Comparison of ENCODE assay signal across 6 cellular contexts in genomic region chr7:99379693-99380031, GRCh38. TPM values are rescaled to one million over a fixed set of nuclear protein-coding genes. Genes with fewer than 3 reads are reported as not detected.
A peak's percentile ranks its signal among the peaks of the same experiment; 100 is the strongest.
DNase-seq lines count a peak whose midpoint lies in the region; ATAC-seq and TF ChIP-seq lines count a peak whose summit lies in the region.
"Not testable (repeated sequence)": the region's sequence is repeated elsewhere in the genome, so short reads cannot be mapped to it uniquely, and the experiment has no call there.

No MANE protein-coding gene starts in this region.

- H3K9me3 Mint-ChIP-seq in CD14-positive monocyte; activated naive CD8-positive, alpha-beta T cell treated with anti-CD3 and anti-CD28 coated beads, Interleukin-2, amount 50 U/mL, for 24 hours; stimulated activated naive CD8-positive, alpha-beta T cell treated with anti-CD3 and anti-CD28 coated beads, Interleukin-15, amount 100 ng/mL, for 72 hours: not testable (repeated sequence)

- H3K27ac ChIP-seq in OCI-LY7 (ENCODE audit: low read depth, low read length, poor library complexity, severe bottlenecking) (peak overlapping the region; percentile 96), muscle layer of colon (ENCODE audit: low read depth, low read length) (peak overlapping the region; percentile 77)

- H3K4me2 ChIP-seq in OCI-LY7 (ENCODE audit: low read length) = peak overlapping the region; percentile 90

- peaks cover 68% of the 10 kb centered on the region for H3K79me2 ChIP-seq in OCI-LY7 (ENCODE audit: insufficient read depth, low read depth, low read length)

- not testable (repeated sequence) for H2AFZ ChIP-seq in OCI-LY7 (ENCODE audit: low read length)

- DNase-seq in CD14-positive monocyte (ENCODE audit: low spot score); OCI-LY7 (ENCODE audit: low spot score); activated naive CD8-positive, alpha-beta T cell treated with anti-CD3 and anti-CD28 coated beads, Interleukin-2, amount 50 U/mL, for 24 hours; fibroblast of mammary gland (ENCODE audit: low read depth); stimulated activated naive CD8-positive, alpha-beta T cell treated with anti-CD3 and anti-CD28 coated beads, Interleukin-15, amount 100 ng/mL, for 72 hours: not testable (repeated sequence)

- H3K4me1 ChIP-seq in OCI-LY7 (ENCODE audit: insufficient read depth, low read length, poor library complexity, severe bottlenecking) (peaks cover 54% of the 10 kb centered on the region), muscle layer of colon (ENCODE audit: insufficient read depth, low read length) (peaks cover 34% of the 10 kb centered on the region)

- CTCF ChIA-PET in OCI-LY7 (lab: Charles Lee; ENCODE audit: unreplicated experiment) = not testable (repeated sequence)

- TF ChIP-seq CTCF in CD14-positive monocyte (IDR thresholded peaks at IDR 0.05); OCI-LY7 (conservative IDR thresholded peaks at IDR 0.05; ENCODE audit: low read length); fibroblast of mammary gland (conservative IDR thresholded peaks at IDR 0.05; ENCODE audit: control insufficient read depth, insufficient read depth, low read depth, low read length): not testable (repeated sequence)

- H3K4me1 Mint-ChIP-seq in CD14-positive monocyte = peaks cover 71% of the 10 kb centered on the region
- H3K4me1 Mint-ChIP-seq in activated naive CD8-positive, alpha-beta T cell treated with anti-CD3 and anti-CD28 coated beads, Interleukin-2, amount 50 U/mL, for 24 hours = peaks cover 72% of the 10 kb centered on the region
- peaks cover 78% of the 10 kb centered on the region for H3K4me1 Mint-ChIP-seq in stimulated activated naive CD8-positive, alpha-beta T cell treated with anti-CD3 and anti-CD28 coated beads, Interleukin-15, amount 100 ng/mL, for 72 hours

- H3K36me3 ChIP-seq in OCI-LY7 (ENCODE audit: insufficient read depth, low read length) = peaks cover 44% of the 10 kb centered on the region
- not testable (repeated sequence) for H3K36me3 ChIP-seq in muscle layer of colon (ENCODE audit: insufficient read depth, low read length)

- not testable (repeated sequence) for H3K9me2 ChIP-seq in OCI-LY7 (ENCODE audit: insufficient read depth, low read length)

- BruUV-seq in OCI-LY7 (replicated peaks; lab: Mats Ljungman, UMichigan) = not testable (repeated sequence)

- not testable (repeated sequence) for H4K20me1 ChIP-seq in OCI-LY7 (ENCODE audit: insufficient read depth, low read length)

- H3K27ac Mint-ChIP-seq in CD14-positive monocyte = peak overlapping the region; percentile 97 to 100 (median 99)
- H3K27ac Mint-ChIP-seq in activated naive CD8-positive, alpha-beta T cell treated with anti-CD3 and anti-CD28 coated beads, Interleukin-2, amount 50 U/mL, for 24 hours = peak overlapping the region; percentile 94
- peak overlapping the region; percentile 93 to 96 for H3K27ac Mint-ChIP-seq in stimulated activated naive CD8-positive, alpha-beta T cell treated with anti-CD3 and anti-CD28 coated beads, Interleukin-15, amount 100 ng/mL, for 72 hours

- H3K36me3 Mint-ChIP-seq in CD14-positive monocyte = peaks cover 26 to 59% of the 10 kb centered on the region in 2 donors
- H3K36me3 Mint-ChIP-seq in activated naive CD8-positive, alpha-beta T cell treated with anti-CD3 and anti-CD28 coated beads, Interleukin-2, amount 50 U/mL, for 24 hours (ENCODE audit: low read depth) = peaks cover 37% of the 10 kb centered on the region

- H3K4me3 ChIP-seq in OCI-LY7 (ENCODE audit: low read depth, low read length, poor library complexity, severe bottlenecking) (peak overlapping the region; percentile 63), fibroblast of mammary gland (ENCODE audit: control insufficient read depth, low read depth, low read length) (peak overlapping the region; percentile 27), muscle layer of colon (ENCODE audit: low read depth in 1 of 2, low read length in 2 of 2) (peak overlapping the region in 1 of 2 donors; percentile 44)

- POLR2A ChIA-PET in OCI-LY7 (lab: Charles Lee) = interaction anchor here (0.5 to 0.7 kb wide), 2 partner anchors 9 to 371 kb away, joined by 3 to 4 read pairs; no protein-coding TSS in a partner anchor

- H3K4me3 Mint-ChIP-seq in CD14-positive monocyte = peak overlapping the region; percentile 88 to 96
- H3K4me3 Mint-ChIP-seq in activated naive CD8-positive, alpha-beta T cell treated with anti-CD3 and anti-CD28 coated beads, Interleukin-2, amount 50 U/mL, for 24 hours = peak overlapping the region; percentile 78
- peak overlapping the region; percentile 83 to 84 for H3K4me3 Mint-ChIP-seq in stimulated activated naive CD8-positive, alpha-beta T cell treated with anti-CD3 and anti-CD28 coated beads, Interleukin-15, amount 100 ng/mL, for 72 hours

- not testable (repeated sequence) for H3K9me3 ChIP-seq in OCI-LY7 (ENCODE audit: low read length); muscle layer of colon (ENCODE audit: low read length)

- not testable (repeated sequence) for H3K27me3 ChIP-seq in muscle layer of colon (ENCODE audit: control insufficient read depth in 1 of 2, insufficient read depth in 2 of 2, low read length in 2 of 2)

- not testable (repeated sequence) for ATAC-seq in activated naive CD8-positive, alpha-beta T cell treated with anti-CD3 and anti-CD28 coated beads, Interleukin-2, amount 50 U/mL, for 24 hours; stimulated activated naive CD8-positive, alpha-beta T cell treated with anti-CD3 and anti-CD28 coated beads, Interleukin-15, amount 100 ng/mL, for 72 hours

- H3K9ac ChIP-seq in muscle layer of colon (ENCODE audit: low read length) = not testable (repeated sequence)

- H3K27me3 Mint-ChIP-seq in CD14-positive monocyte (ENCODE audit: low read depth in 3 of 3); activated naive CD8-positive, alpha-beta T cell treated with anti-CD3 and anti-CD28 coated beads, Interleukin-2, amount 50 U/mL, for 24 hours; stimulated activated naive CD8-positive, alpha-beta T cell treated with anti-CD3 and anti-CD28 coated beads, Interleukin-15, amount 100 ng/mL, for 72 hours: not testable (repeated sequence)

- intact Hi-C loops in CD14-positive monocyte (cut with micrococcal nuclease) = loop anchor here in 1 of 2 donors (5.0 kb wide), 1 partner anchor 47 kb away; no protein-coding TSS in a partner anchor
- intact Hi-C loops in OCI-LY7 (cut with micrococcal nuclease; ENCODE audit: unreplicated experiment) = loop anchor here (2.0 to 5.0 kb wide), 2 partner anchors 29 to 118 kb away; partner anchors contain the start of genes BUD31 and PDAP1

RNA-seq across cellular contexts. Expression of gene ARPC1B, which starts 5.1 kb away (rescaled TPM):
- 1,000 to 10,000 TPM; 1,282 to 1,362 TPM for polyA plus RNA-seq in CD14-positive monocyte
- 174 and 191 TPM in 2 replicates for total RNA-seq in OCI-LY7 (2014; rRNA removed; shearing (Covaris generic))
- total RNA-seq in OCI-LY7 (2022) = 168 and 169 TPM in 2 replicates

RNA-seq across cellular contexts. Expression of gene PDAP1, which starts 28.7 kb away (rescaled TPM):
- polyA plus RNA-seq in CD14-positive monocyte = 10 to 100 TPM in 1 of 2 donors, 1 to 10 TPM in 1; 9.8 to 16.2 TPM
- total RNA-seq in OCI-LY7 (2014; rRNA removed; shearing (Covaris generic)) = 33.7 and 50.0 TPM in 2 replicates
- 132 and 135 TPM in 2 replicates for total RNA-seq in OCI-LY7 (2022)

RNA-seq across cellular contexts. Expression of gene BUD31, which starts 29.1 kb away (rescaled TPM):
- 100 to 1,000 TPM; 241 to 256 TPM for polyA plus RNA-seq in CD14-positive monocyte
- total RNA-seq in OCI-LY7 (2014; rRNA removed; shearing (Covaris generic)) = 104 and 118 TPM in 2 replicates
- 100 and 114 TPM in 2 replicates for total RNA-seq in OCI-LY7 (2022)

RNA-seq across cellular contexts. Expression of gene ARPC1A, which starts 54.0 kb away (rescaled TPM):
- 100 to 1,000 TPM; 104 to 107 TPM for polyA plus RNA-seq in CD14-positive monocyte
- 51.0 and 71.8 TPM in 2 replicates for total RNA-seq in OCI-LY7 (2014; rRNA removed; shearing (Covaris generic))
- total RNA-seq in OCI-LY7 (2022) = 101 and 108 TPM in 2 replicates

RNA-seq across cellular contexts. Expression of gene PTCD1, which starts 58.9 kb away (rescaled TPM):
- 1 to 10 TPM in 1 of 2 donors, under 1 TPM in 1; 0.74 to 1.6 TPM for polyA plus RNA-seq in CD14-positive monocyte
- total RNA-seq in OCI-LY7 (2014; rRNA removed; shearing (Covaris generic)) = 11.0 and 11.1 TPM in 2 replicates
- 7.6 and 11.3 TPM in 2 replicates for total RNA-seq in OCI-LY7 (2022)
